In genomic region chr4:88341227-88342192, GRCh38 we compare ENCODE assay signal across 9 cellular contexts. TPM values are rescaled to one million over a fixed set of nuclear protein-coding genes. Genes with fewer than 3 reads are reported as not detected.
DNase-seq lines count a peak whose midpoint lies in the region; ATAC-seq and TF ChIP-seq lines count a peak whose summit lies in the region.
"Had no signal": no experiment of that assay in that cellular context is flagged by ENCODE, and none has a peak within 500 bp of the region (broad histone marks: within the 10 kb centered on the region; RNA-seq: fewer than 3 reads in every experiment).

No MANE protein-coding gene starts in this region.

- peak overlapping the region in 4 of 5 experiments; percentile 79 to 96 (median 84) for H3K27ac Mint-ChIP-seq in brain
- no peak overlapping the region for H3K27ac Mint-ChIP-seq in activated CD4-positive, alpha-beta memory T cell treated with anti-CD3 and anti-CD28 coated beads for 36 hours

- H3K27me3 Mint-ChIP-seq in brain: no peaks in the 10 kb centered on the region
- no peaks in the 10 kb centered on the region for H3K27me3 Mint-ChIP-seq in activated CD4-positive, alpha-beta memory T cell treated with anti-CD3 and anti-CD28 coated beads for 36 hours

- DNase-seq in DMS79 treated with DMSO at 0.1 percent for 48 hours (lab: John Stamatoyannopoulos, UW) (peak; percentile 2), DMS79 (lab: John Stamatoyannopoulos, UW) (no peak), kidney epithelial cell (ENCODE audit: low read depth) (peak; percentile 74), upper lobe of right lung (no peak), A673 (ENCODE audit: low spot score) (no peak)
- no peak for DNase-seq in activated CD4-positive, alpha-beta memory T cell treated with anti-CD3 and anti-CD28 coated beads for 36 hours

- H3K4me3 ChIP-seq in kidney epithelial cell (ENCODE audit: low read depth, low read length) (no peak overlapping the region), upper lobe of right lung (no peak overlapping the region), A673 (ENCODE audit: low read depth, low read length, poor library complexity, severe bottlenecking) (no peak overlapping the region)

- peak overlapping the region in 4 of 5 experiments; percentile 5 to 8 (median 8) for H3K4me3 Mint-ChIP-seq in brain
- H3K4me3 Mint-ChIP-seq in activated CD4-positive, alpha-beta memory T cell treated with anti-CD3 and anti-CD28 coated beads for 36 hours: no peak overlapping the region

- ATAC-seq in upper lobe of right lung: peak; percentile 80
- no peak for ATAC-seq in HG03565 (IDR thresholded peaks at IDR 0.05; ENCODE audit: unreplicated experiment)

- no peaks in the 10 kb centered on the region for H3K9me3 Mint-ChIP-seq in brain
- no peaks in the 10 kb centered on the region for H3K9me3 Mint-ChIP-seq in activated CD4-positive, alpha-beta memory T cell treated with anti-CD3 and anti-CD28 coated beads for 36 hours

- H3K36me3 Mint-ChIP-seq in brain: no peaks in the 10 kb centered on the region
- H3K36me3 Mint-ChIP-seq in activated CD4-positive, alpha-beta memory T cell treated with anti-CD3 and anti-CD28 coated beads for 36 hours: no peaks in the 10 kb centered on the region

- intact Hi-C loops in upper lobe of right lung (cut with DNase I) (no loop called here), A673 (cut with micrococcal nuclease; ENCODE audit: unreplicated experiment) (no loop called here)
- intact Hi-C loops in activated CD4-positive, alpha-beta memory T cell treated with anti-CD3 and anti-CD28 coated beads for 36 hours (cut with micrococcal nuclease): no loop called here

- H3K27ac ChIP-seq in upper lobe of right lung: no peak overlapping the region
- H3K27ac ChIP-seq in A673 (ENCODE audit: low read depth, low read length, poor library complexity, severe bottlenecking): no peak overlapping the region
- H3K27ac ChIP-seq: HL-60 had no signal

- BruUV-seq in A673 (replicated peaks; lab: Mats Ljungman, UMichigan): no TSS peak

- POLR2A ChIA-PET in A673 (lab: Charles Lee; ENCODE audit: low non-redundant PET): no interaction called here
- POLR2A ChIA-PET in activated CD4-positive, alpha-beta memory T cell treated with anti-CD3 and anti-CD28 coated beads for 36 hours (lab: Charles Lee): no interaction called here

- TF ChIP-seq CTCF in brain (conservative IDR thresholded peaks at IDR 0.05) (no peak), kidney epithelial cell (IDR thresholded peaks at IDR 0.05; ENCODE audit: insufficient read depth, low read length, poor library complexity, severe bottlenecking) (no peak), upper lobe of right lung (IDR thresholded peaks at IDR 0.05) (no peak), A673 (conservative IDR thresholded peaks at IDR 0.05; ENCODE audit: low read depth, low read length) (no peak)

- H3K4me1 Mint-ChIP-seq in brain: peaks cover 24% of the 10 kb centered on the region
- no peaks in the 10 kb centered on the region for H3K4me1 Mint-ChIP-seq in activated CD4-positive, alpha-beta memory T cell treated with anti-CD3 and anti-CD28 coated beads for 36 hours (ENCODE audit: low read depth)

- H3K27me3 ChIP-seq in kidney epithelial cell (ENCODE audit: control insufficient read depth, insufficient read depth, low read length) (no peaks in the 10 kb centered on the region), upper lobe of right lung (no peaks in the 10 kb centered on the region), A673 (replicated peaks; ENCODE audit: insufficient read depth, low read depth, low read length, poor library complexity) (no peaks in the 10 kb centered on the region)

- H3K9me3 ChIP-seq in upper lobe of right lung (no peaks in the 10 kb centered on the region), A673 (ENCODE audit: low read depth, low read length, poor library complexity, severe bottlenecking) (no peaks in the 10 kb centered on the region)

- no peaks in the 10 kb centered on the region for H3K4me1 ChIP-seq in upper lobe of right lung
- no peaks in the 10 kb centered on the region for H3K4me1 ChIP-seq in A673 (ENCODE audit: insufficient read depth, low read length, poor library complexity, severe bottlenecking)

- CTCF ChIA-PET in A673 (lab: Charles Lee): no interaction called here
- CTCF ChIA-PET in activated CD4-positive, alpha-beta memory T cell treated with anti-CD3 and anti-CD28 coated beads for 36 hours (lab: Charles Lee): interaction anchor here (0.7 to 1.2 kb wide), 3 partner anchors 28 to 383 kb away, joined by 3 read pairs; no protein-coding TSS in a partner anchor

- H3K36me3 ChIP-seq in kidney epithelial cell (ENCODE audit: control insufficient read depth, insufficient read depth, low read length): no peaks in the 10 kb centered on the region
- no peaks in the 10 kb centered on the region for H3K36me3 ChIP-seq in upper lobe of right lung
- H3K36me3 ChIP-seq in A673 (ENCODE audit: insufficient read depth, low read length, poor library complexity, severe bottlenecking): no peaks in the 10 kb centered on the region

RNA-seq across cellular contexts. Expression of gene HERC6, which starts 37.1 kb away (rescaled TPM):
- 3.4 TPM for polyA plus RNA-seq in brain (ENCODE audit: insufficient read depth, low read depth, low replicate concordance)
- total RNA-seq in kidney epithelial cell (12.0 and 16.4 TPM in 2 replicates), upper lobe of right lung (13.0 TPM), A673 (2021) (0.26 and 0.32 TPM in 2 replicates)
- 10 to 100 TPM; 12.4 to 12.5 TPM for total RNA-seq in activated CD4-positive, alpha-beta memory T cell treated with anti-CD3 and anti-CD28 coated beads for 36 hours

RNA-seq across cellular contexts. Expression of gene PPM1K, which starts 57.1 kb away (rescaled TPM):
- polyA plus RNA-seq in brain (ENCODE audit: insufficient read depth, low read depth, low replicate concordance): 10.5 TPM
- 9.0 and 11.0 TPM in 2 replicates for total RNA-seq in kidney epithelial cell
- total RNA-seq in upper lobe of right lung: 37.7 TPM
- total RNA-seq in A673 (2021): 2.7 and 4.6 TPM in 2 replicates
- 10 to 100 TPM; 63.7 to 65.5 TPM for total RNA-seq in activated CD4-positive, alpha-beta memory T cell treated with anti-CD3 and anti-CD28 coated beads for 36 hours

Comparison
In these comparisons a context has a peak if more than half of its experiments do, and no peak if none do; other contexts are left out.
1. DNase-seq: peak in DMS79 treated with DMSO at 0.1 percent for 48 hours (single experiment) and kidney epithelial cell (single experiment); none in DMS79 (single experiment), upper lobe of right lung (single experiment), A673 (single experiment) and activated CD4-positive, alpha-beta memory T cell treated with anti-CD3 and anti-CD28 coated beads for 36 hours (single experiment).